15 cellular contexts compared by ENCODE assay signal in genomic region chr17:71057448-71057847, GRCh38.
A peak's percentile ranks its signal among the peaks of the same experiment; 100 is the strongest.
DNase-seq lines count a peak whose midpoint lies in the region; ATAC-seq and TF ChIP-seq lines count a peak whose summit lies in the region.
"Had no signal": no experiment of that assay in that cellular context is flagged by ENCODE, and none has a peak within 500 bp of the region (broad histone marks: within the 10 kb centered on the region; RNA-seq: fewer than 3 reads in every experiment).

No MANE protein-coding gene starts in this region.

- DNase-seq in NB4 (ENCODE audit: low read depth) (peak; percentile 40), RPMI7951 (ENCODE audit: low read depth) (peak; percentile 14), fibroblast of pulmonary artery (ENCODE audit: low read depth) (peak; percentile 11), pons (ENCODE audit: low spot score) (peak; percentile 11), NCI-H146 (lab: John Stamatoyannopoulos, UW) (no peak), nephron progenitor cell (no peak)
- no peak for DNase-seq in CD4-positive, alpha-beta memory T cell
- DNase-seq: DMS79 treated with DMSO at 0.1 percent for 48 hours, HFFc6, NCI-H1092, NCI-H1694, NCI-H510A treated with DMSO at 0.1 percent for 48 hours, PC-3 had no signal

- TF ChIP-seq POLR2A in NB4 (IDR thresholded peaks at IDR 0.05; ENCODE audit: extremely low read depth, insufficient read length) = no peak

- no peak overlapping the region for H3K27ac Mint-ChIP-seq in CD4-positive, alpha-beta memory T cell
- H3K27ac Mint-ChIP-seq in nephron progenitor cell = no peak overlapping the region
- H3K27ac Mint-ChIP-seq: HFFc6 had no signal

- POLR2A ChIA-PET in CD4-positive, alpha-beta memory T cell (lab: Charles Lee; ENCODE audit: partially characterized antibody) = no interaction called here

- no peak for TF ChIP-seq CTCF in NB4 (IDR thresholded peaks at IDR 0.05; ENCODE audit: low read depth, low read length)
- TF ChIP-seq CTCF in fibroblast of pulmonary artery (IDR thresholded peaks at IDR 0.05; ENCODE audit: low read length, missing control alignments) = no peak
- no peak for TF ChIP-seq CTCF in nephron progenitor cell (IDR thresholded peaks at IDR 0.05)

- no peaks in the 10 kb centered on the region for H3K27me3 Mint-ChIP-seq in CD4-positive, alpha-beta memory T cell
- H3K27me3 Mint-ChIP-seq in nephron progenitor cell (ENCODE audit: low read depth, poor library complexity) = peaks cover 5% of the 10 kb centered on the region

- ATAC-seq in HG03378 (IDR thresholded peaks at IDR 0.05; ENCODE audit: unreplicated experiment) = no peak
- ATAC-seq: PC-3 had no signal

- H3K4me3 Mint-ChIP-seq in CD4-positive, alpha-beta memory T cell = no peak overlapping the region
- H3K4me3 Mint-ChIP-seq in nephron progenitor cell = no peak overlapping the region
- H3K4me3 Mint-ChIP-seq: HFFc6 had no signal

- H3K9me3 Mint-ChIP-seq in CD4-positive, alpha-beta memory T cell = peaks cover 2 to 24% (median 4%) of the 10 kb centered on the region in 8 donors
- H3K9me3 Mint-ChIP-seq in nephron progenitor cell = peaks cover 52% of the 10 kb centered on the region

- no peaks in the 10 kb centered on the region for H3K36me3 ChIP-seq in CD4-positive, alpha-beta memory T cell (ENCODE audit: insufficient read depth, low read length)
- H3K36me3 ChIP-seq: SJSA1 had no signal

- H3K4me1 Mint-ChIP-seq in CD4-positive, alpha-beta memory T cell = no peaks in the 10 kb centered on the region
- peaks cover 20% of the 10 kb centered on the region for H3K4me1 Mint-ChIP-seq in nephron progenitor cell

- CTCF ChIA-PET in CD4-positive, alpha-beta memory T cell (lab: Charles Lee; ENCODE audit: partially characterized antibody) = no interaction called here

- H3K36me3 Mint-ChIP-seq in CD4-positive, alpha-beta memory T cell = no peaks in the 10 kb centered on the region
- peaks cover 27% of the 10 kb centered on the region for H3K36me3 Mint-ChIP-seq in nephron progenitor cell (ENCODE audit: low read depth)

- intact Hi-C loops in CD4-positive, alpha-beta memory T cell (cut with micrococcal nuclease) = no loop called here

- H3K4me1 ChIP-seq in CD4-positive, alpha-beta memory T cell (ENCODE audit: insufficient read depth, low read length) = no peaks in the 10 kb centered on the region
- H3K4me1 ChIP-seq: SJSA1 had no signal

- no peaks in the 10 kb centered on the region for H3K9me3 ChIP-seq in CD4-positive, alpha-beta memory T cell (ENCODE audit: control insufficient read depth in 1 of 2, low read length in 2 of 2)
- H3K9me3 ChIP-seq: SJSA1 had no signal

- H3K4me3 ChIP-seq in NB4 (ENCODE audit: low read depth, low read length) = no peak overlapping the region
- no peak overlapping the region for H3K4me3 ChIP-seq in fibroblast of pulmonary artery (replicated peaks; ENCODE audit: low read depth, low read length)
- no peak overlapping the region for H3K4me3 ChIP-seq in CD4-positive, alpha-beta memory T cell (ENCODE audit: low read length in 2 of 2)
- H3K4me3 ChIP-seq: SJSA1 had no signal

- H3K27me3 ChIP-seq in CD4-positive, alpha-beta memory T cell (ENCODE audit: insufficient read depth, low read length) = no peaks in the 10 kb centered on the region
- H3K27me3 ChIP-seq: SJSA1 had no signal

- H3K27ac ChIP-seq in CD4-positive, alpha-beta memory T cell (ENCODE audit: low read depth, low read length) = no peak overlapping the region
- H3K27ac ChIP-seq: SJSA1 had no signal

Comparison
In these comparisons a context has a peak if more than half of its experiments do, and no peak if none do; other contexts are left out.
1. DNase-seq: peak in NB4 (single experiment), RPMI7951 (single experiment), fibroblast of pulmonary artery (single experiment) and pons (single experiment); none in CD4-positive, alpha-beta memory T cell (0 of 5), NCI-H146 (single experiment) and nephron progenitor cell (single experiment).